ENCODE assay signal across 1 cellular context in the genomic region with DNA sequence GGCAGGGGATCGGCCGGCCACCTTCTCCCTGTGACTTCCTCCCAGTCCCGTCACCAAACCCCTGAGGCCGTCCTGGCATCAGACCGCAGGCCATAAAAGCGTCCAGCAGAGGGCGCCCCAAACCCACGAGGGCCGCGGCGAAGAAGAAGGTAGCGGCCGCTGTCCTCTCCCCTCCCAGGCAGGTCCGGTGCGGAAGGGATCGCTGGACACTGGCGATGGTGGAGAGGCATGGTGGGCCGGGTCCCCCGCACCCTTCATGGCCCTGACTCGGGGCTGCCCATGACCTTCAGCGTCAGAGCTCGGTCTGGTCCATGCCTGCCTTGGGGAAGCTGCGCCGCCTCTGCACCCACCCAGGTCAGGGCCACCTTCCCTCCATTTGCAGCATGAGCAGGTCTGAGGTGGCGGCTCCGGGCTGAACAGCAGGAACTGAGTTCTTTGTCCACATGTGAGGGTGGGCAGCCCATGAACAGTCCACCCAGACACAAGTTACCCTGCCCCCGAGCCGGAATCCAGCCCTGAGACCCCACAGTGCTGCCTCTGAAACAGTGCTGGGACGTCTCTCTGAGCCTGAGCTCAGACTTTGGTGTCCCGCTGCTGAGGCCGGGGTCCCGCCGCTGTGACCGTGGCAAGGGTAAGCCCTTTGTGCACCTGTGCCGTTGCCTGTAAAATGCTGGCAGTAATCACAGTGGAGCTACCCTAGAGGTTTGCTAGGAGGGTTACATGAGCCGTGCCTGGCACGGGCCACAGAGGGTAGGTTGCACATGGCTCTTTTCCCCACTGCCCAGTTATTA.
TF ChIP-seq lines count a peak whose summit lies in the region.

No MANE protein-coding gene starts in this region.

TF ChIP-seq in HepG2, 621 proteins besides CTCF, POLR2A, EP300 and RAD21 (continued from another document and continues in another):
- TF ChIP-seq, protein P1, sequence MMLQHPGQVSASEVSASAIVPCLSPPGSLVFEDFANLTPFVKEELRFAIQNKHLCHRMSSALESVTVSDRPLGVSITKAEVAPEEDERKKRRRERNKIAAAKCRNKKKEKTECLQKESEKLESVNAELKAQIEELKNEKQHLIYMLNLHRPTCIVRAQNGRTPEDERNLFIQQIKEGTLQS (CRISPR knock-in tag; IDR thresholded peaks at IDR 0.05), result no peak
- peak; percentile 23; the same call in 1 of the 2 replicates for TF ChIP-seq ZNF343 (CRISPR knock-in tag; IDR thresholded peaks at IDR 0.05)
- peak; percentile 45; the same call in 1 of the 2 replicates for TF ChIP-seq ZNF138 (CRISPR knock-in tag; IDR thresholded peaks at IDR 0.05; ENCODE audit: low read depth)
- TF ChIP-seq PLRG1 (conservative IDR thresholded peaks at IDR 0.05), result no peak
- TF ChIP-seq, protein P2, sequence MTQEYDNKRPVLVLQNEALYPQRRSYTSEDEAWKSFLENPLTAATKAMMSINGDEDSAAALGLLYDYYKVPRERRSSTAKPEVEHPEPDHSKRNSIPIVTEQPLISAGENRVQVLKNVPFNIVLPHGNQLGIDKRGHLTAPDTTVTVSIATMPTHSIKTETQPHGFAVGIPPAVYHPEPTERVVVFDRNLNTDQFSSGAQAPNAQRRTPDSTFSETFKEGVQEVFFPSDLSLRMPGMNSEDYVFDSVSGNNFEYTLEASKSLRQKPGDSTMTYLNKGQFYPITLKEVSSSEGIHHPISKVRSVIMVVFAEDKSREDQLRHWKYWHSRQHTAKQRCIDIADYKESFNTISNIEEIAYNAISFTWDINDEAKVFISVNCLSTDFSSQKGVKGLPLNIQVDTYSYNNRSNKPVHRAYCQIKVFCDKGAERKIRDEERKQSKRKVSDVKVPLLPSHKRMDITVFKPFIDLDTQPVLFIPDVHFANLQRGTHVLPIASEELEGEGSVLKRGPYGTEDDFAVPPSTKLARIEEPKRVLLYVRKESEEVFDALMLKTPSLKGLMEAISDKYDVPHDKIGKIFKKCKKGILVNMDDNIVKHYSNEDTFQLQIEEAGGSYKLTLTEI (CRISPR knock-in tag; conservative IDR thresholded peaks at IDR 0.05), result no peak
- peak; percentile 59; the same call in 1 of the 2 replicates for TF ChIP-seq FOXO1 (CRISPR knock-in tag; IDR thresholded peaks at IDR 0.05)
- no peak for TF ChIP-seq ZKSCAN1 (IDR thresholded peaks at IDR 0.05; ENCODE audit: low read length)
- TF ChIP-seq RARA (CRISPR knock-in tag; IDR thresholded peaks at IDR 0.05), result no peak
- no peak for TF ChIP-seq FOXA1 (IDR thresholded peaks at IDR 0.05)
- TF ChIP-seq FOXA1 (CRISPR knock-in tag; IDR thresholded peaks at IDR 0.05), result peak; percentile 34
- TF ChIP-seq, protein P3, sequence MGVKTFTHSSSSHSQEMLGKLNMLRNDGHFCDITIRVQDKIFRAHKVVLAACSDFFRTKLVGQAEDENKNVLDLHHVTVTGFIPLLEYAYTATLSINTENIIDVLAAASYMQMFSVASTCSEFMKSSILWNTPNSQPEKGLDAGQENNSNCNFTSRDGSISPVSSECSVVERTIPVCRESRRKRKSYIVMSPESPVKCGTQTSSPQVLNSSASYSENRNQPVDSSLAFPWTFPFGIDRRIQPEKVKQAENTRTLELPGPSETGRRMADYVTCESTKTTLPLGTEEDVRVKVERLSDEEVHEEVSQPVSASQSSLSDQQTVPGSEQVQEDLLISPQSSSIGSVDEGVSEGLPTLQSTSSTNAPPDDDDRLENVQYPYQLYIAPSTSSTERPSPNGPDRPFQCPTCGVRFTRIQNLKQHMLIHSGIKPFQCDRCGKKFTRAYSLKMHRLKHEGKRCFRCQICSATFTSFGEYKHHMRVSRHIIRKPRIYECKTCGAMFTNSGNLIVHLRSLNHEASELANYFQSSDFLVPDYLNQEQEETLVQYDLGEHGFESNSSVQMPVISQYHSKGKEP (CRISPR knock-in tag; IDR thresholded peaks at IDR 0.05), result no peak
- TF ChIP-seq, protein P4, sequence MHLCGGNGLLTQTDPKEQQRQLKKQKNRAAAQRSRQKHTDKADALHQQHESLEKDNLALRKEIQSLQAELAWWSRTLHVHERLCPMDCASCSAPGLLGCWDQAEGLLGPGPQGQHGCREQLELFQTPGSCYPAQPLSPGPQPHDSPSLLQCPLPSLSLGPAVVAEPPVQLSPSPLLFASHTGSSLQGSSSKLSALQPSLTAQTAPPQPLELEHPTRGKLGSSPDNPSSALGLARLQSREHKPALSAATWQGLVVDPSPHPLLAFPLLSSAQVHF (CRISPR knock-in tag; IDR thresholded peaks at IDR 0.05), result no peak
- TF ChIP-seq ZNF614 (CRISPR knock-in tag; IDR thresholded peaks at IDR 0.05; ENCODE audit: borderline replicate concordance), result peak; percentile 58; the same call in 1 of the 2 replicates
- TF ChIP-seq ZNF331 (CRISPR knock-in tag; IDR thresholded peaks at IDR 0.05), result peak; percentile 70; the same call in 1 of the 2 replicates
- 0 out of 2 replicates have a peak, but pooled peaks have one; percentile 55 for TF ChIP-seq ZKSCAN5 (CRISPR knock-in tag; IDR thresholded peaks at IDR 0.05)
- TF ChIP-seq MAFF (IDR thresholded peaks at IDR 0.05; ENCODE audit: low read depth, low read length), result no peak
- no peak for TF ChIP-seq KLF12 (CRISPR knock-in tag; IDR thresholded peaks at IDR 0.05; ENCODE audit: borderline replicate concordance)
- no peak for TF ChIP-seq NR1H2 (CRISPR knock-in tag; IDR thresholded peaks at IDR 0.05; ENCODE audit: borderline replicate concordance, low read depth)
- TF ChIP-seq, protein P5, sequence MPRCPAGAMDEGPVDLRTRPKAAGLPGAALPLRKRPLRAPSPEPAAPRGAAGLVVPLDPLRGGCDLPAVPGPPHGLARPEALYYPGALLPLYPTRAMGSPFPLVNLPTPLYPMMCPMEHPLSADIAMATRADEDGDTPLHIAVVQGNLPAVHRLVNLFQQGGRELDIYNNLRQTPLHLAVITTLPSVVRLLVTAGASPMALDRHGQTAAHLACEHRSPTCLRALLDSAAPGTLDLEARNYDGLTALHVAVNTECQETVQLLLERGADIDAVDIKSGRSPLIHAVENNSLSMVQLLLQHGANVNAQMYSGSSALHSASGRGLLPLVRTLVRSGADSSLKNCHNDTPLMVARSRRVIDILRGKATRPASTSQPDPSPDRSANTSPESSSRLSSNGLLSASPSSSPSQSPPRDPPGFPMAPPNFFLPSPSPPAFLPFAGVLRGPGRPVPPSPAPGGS (CRISPR knock-in tag; IDR thresholded peaks at IDR 0.05), result peak; percentile 93
- 0 out of 2 replicates have a peak, but pooled peaks have one; percentile 46 for TF ChIP-seq KLF15 (CRISPR knock-in tag; IDR thresholded peaks at IDR 0.05; ENCODE audit: borderline replicate concordance)
- TF ChIP-seq ASH2L (IDR thresholded peaks at IDR 0.05; ENCODE audit: insufficient read length, low read depth, low read length), result no peak
- TF ChIP-seq, protein P6, sequence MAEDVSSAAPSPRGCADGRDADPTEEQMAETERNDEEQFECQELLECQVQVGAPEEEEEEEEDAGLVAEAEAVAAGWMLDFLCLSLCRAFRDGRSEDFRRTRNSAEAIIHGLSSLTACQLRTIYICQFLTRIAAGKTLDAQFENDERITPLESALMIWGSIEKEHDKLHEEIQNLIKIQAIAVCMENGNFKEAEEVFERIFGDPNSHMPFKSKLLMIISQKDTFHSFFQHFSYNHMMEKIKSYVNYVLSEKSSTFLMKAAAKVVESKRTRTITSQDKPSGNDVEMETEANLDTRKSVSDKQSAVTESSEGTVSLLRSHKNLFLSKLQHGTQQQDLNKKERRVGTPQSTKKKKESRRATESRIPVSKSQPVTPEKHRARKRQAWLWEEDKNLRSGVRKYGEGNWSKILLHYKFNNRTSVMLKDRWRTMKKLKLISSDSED (CRISPR knock-in tag; IDR thresholded peaks at IDR 0.05), result no peak
- no peak for TF ChIP-seq ZNF30 (CRISPR knock-in tag; IDR thresholded peaks at IDR 0.05)
- TF ChIP-seq ATF1 (CRISPR knock-in tag; IDR thresholded peaks at IDR 0.05), result no peak
- TF ChIP-seq, protein P7, sequence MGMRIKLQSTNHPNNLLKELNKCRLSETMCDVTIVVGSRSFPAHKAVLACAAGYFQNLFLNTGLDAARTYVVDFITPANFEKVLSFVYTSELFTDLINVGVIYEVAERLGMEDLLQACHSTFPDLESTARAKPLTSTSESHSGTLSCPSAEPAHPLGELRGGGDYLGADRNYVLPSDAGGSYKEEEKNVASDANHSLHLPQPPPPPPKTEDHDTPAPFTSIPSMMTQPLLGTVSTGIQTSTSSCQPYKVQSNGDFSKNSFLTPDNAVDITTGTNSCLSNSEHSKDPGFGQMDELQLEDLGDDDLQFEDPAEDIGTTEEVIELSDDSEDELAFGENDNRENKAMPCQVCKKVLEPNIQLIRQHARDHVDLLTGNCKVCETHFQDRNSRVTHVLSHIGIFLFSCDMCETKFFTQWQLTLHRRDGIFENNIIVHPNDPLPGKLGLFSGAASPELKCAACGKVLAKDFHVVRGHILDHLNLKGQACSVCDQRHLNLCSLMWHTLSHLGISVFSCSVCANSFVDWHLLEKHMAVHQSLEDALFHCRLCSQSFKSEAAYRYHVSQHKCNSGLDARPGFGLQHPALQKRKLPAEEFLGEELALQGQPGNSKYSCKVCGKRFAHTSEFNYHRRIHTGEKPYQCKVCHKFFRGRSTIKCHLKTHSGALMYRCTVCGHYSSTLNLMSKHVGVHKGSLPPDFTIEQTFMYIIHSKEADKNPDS (CRISPR knock-in tag; IDR thresholded peaks at IDR 0.05), result no peak
- TF ChIP-seq, protein P8, sequence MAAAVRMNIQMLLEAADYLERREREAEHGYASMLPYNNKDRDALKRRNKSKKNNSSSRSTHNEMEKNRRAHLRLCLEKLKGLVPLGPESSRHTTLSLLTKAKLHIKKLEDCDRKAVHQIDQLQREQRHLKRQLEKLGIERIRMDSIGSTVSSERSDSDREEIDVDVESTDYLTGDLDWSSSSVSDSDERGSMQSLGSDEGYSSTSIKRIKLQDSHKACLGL (CRISPR knock-in tag; IDR thresholded peaks at IDR 0.05), result peak; percentile 76
- TF ChIP-seq NFE2L2 (IDR thresholded peaks at IDR 0.05; ENCODE audit: low read length), result peak; percentile 18; the same call in 1 of the 2 replicates
- TF ChIP-seq ZNF292 (CRISPR knock-in tag; IDR thresholded peaks at IDR 0.05; ENCODE audit: borderline replicate concordance, low read depth), result peak; percentile 95
- TF ChIP-seq RBFOX2 (IDR thresholded peaks at IDR 0.05; ENCODE audit: low read depth, low read length), result peak; percentile 48; the same call in 1 of the 2 replicates
- TF ChIP-seq ZNF563 (CRISPR knock-in tag; IDR thresholded peaks at IDR 0.05), result peak; percentile 51
- TF ChIP-seq, protein P9, sequence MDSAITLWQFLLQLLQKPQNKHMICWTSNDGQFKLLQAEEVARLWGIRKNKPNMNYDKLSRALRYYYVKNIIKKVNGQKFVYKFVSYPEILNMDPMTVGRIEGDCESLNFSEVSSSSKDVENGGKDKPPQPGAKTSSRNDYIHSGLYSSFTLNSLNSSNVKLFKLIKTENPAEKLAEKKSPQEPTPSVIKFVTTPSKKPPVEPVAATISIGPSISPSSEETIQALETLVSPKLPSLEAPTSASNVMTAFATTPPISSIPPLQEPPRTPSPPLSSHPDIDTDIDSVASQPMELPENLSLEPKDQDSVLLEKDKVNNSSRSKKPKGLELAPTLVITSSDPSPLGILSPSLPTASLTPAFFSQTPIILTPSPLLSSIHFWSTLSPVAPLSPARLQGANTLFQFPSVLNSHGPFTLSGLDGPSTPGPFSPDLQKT (CRISPR knock-in tag; IDR thresholded peaks at IDR 0.05; ENCODE audit: borderline replicate concordance), result no peak
- TF ChIP-seq SIX1 (CRISPR knock-in tag; IDR thresholded peaks at IDR 0.05; ENCODE audit: borderline replicate concordance), result no peak
- TF ChIP-seq, protein P10, sequence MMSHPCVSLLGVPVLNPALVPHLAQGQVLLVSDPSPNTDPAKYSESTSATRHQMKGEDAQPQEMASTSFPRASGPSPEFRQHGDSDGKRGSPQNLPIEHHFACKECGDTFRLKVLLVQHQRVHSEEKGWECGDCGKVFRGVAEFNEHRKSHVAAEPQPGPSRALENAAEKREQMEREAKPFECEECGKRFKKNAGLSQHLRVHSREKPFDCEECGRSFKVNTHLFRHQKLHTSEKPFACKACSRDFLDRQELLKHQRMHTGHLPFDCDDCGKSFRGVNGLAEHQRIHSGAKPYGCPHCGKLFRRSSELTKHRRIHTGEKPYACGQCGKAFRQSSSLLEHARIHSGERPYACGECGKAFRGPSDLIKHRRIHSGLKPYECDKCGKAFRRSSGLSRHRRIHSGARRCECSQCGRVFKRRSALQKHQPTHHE (CRISPR knock-in tag; IDR thresholded peaks at IDR 0.05; ENCODE audit: borderline replicate concordance), result 0 out of 2 replicates have a peak, but pooled peaks have one; percentile 81
- TF ChIP-seq DR1 (CRISPR knock-in tag; IDR thresholded peaks at IDR 0.05), result peak; percentile 43; the same call in 1 of the 2 replicates
- TF ChIP-seq EED (CRISPR knock-in tag; IDR thresholded peaks at IDR 0.05), result peak; percentile 93
- TF ChIP-seq ELF4 (CRISPR knock-in tag; IDR thresholded peaks at IDR 0.05; ENCODE audit: borderline replicate concordance), result no peak
- no peak for TF ChIP-seq RORA (CRISPR knock-in tag; IDR thresholded peaks at IDR 0.05)
- 0 out of 2 replicates have a peak, but pooled peaks have one; percentile 25 for TF ChIP-seq PCBP1 (IDR thresholded peaks at IDR 0.05; ENCODE audit: borderline replicate concordance, low read depth, low read length)
- TF ChIP-seq RBM22 (optimal IDR thresholded peaks at IDR 0.05; ENCODE audit: low read length), result no peak
- TF ChIP-seq, protein P11, sequence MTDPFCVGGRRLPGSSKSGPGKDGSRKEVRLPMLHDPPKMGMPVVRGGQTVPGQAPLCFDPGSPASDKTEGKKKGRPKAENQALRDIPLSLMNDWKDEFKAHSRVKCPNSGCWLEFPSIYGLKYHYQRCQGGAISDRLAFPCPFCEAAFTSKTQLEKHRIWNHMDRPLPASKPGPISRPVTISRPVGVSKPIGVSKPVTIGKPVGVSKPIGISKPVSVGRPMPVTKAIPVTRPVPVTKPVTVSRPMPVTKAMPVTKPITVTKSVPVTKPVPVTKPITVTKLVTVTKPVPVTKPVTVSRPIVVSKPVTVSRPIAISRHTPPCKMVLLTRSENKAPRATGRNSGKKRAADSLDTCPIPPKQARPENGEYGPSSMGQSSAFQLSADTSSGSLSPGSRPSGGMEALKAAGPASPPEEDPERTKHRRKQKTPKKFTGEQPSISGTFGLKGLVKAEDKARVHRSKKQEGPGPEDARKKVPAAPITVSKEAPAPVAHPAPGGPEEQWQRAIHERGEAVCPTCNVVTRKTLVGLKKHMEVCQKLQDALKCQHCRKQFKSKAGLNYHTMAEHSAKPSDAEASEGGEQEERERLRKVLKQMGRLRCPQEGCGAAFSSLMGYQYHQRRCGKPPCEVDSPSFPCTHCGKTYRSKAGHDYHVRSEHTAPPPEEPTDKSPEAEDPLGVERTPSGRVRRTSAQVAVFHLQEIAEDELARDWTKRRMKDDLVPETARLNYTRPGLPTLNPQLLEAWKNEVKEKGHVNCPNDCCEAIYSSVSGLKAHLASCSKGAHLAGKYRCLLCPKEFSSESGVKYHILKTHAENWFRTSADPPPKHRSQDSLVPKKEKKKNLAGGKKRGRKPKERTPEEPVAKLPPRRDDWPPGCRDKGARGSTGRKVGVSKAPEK (CRISPR knock-in tag; IDR thresholded peaks at IDR 0.05; ENCODE audit: borderline replicate concordance), result 0 out of 2 replicates have a peak, but pooled peaks have one; percentile 59
- TF ChIP-seq ZNF251 (CRISPR knock-in tag; IDR thresholded peaks at IDR 0.05), result no peak
- peak; percentile 90; the same call in 1 of the 2 replicates for TF ChIP-seq ZNF44 (CRISPR knock-in tag; IDR thresholded peaks at IDR 0.05)
- no peak for TF ChIP-seq MATR3 (CRISPR knock-in tag; IDR thresholded peaks at IDR 0.05)
- TF ChIP-seq ZSCAN12 (CRISPR knock-in tag; IDR thresholded peaks at IDR 0.05), result no peak
- TF ChIP-seq ZNF670 (CRISPR knock-in tag; IDR thresholded peaks at IDR 0.05; ENCODE audit: borderline replicate concordance), result no peak
